1 cellular context compared by ENCODE assay signal in the genomic region with DNA sequence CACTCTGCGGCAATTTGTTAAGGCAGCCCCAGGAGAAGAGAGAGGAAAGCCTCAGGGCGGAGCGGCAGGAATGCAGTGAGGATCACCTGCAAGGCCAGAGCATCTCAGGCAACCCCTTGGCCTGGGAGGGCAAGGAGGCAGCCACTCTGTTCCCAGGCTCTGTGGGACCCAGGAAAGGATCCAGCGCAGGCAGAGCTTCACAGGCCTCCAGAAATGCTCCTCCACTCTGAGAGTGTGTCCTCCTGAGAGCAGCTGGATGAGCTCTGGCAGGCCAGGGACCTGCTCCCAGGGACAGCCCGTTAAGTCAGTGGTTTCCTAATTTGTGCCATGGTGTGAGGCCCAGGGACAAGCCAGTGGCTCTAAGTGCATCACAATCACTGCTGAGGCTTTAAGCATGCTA.
TF ChIP-seq lines count a peak whose summit lies in the region.

No MANE protein-coding gene starts in this region.

TF ChIP-seq in GM23338, 12 proteins besides CTCF, POLR2A, EP300 and RAD21:
- no peak for TF ChIP-seq EZH2 (IDR thresholded peaks at IDR 0.05; ENCODE audit: low read depth, unreplicated experiment)
- TF ChIP-seq, protein P1, sequence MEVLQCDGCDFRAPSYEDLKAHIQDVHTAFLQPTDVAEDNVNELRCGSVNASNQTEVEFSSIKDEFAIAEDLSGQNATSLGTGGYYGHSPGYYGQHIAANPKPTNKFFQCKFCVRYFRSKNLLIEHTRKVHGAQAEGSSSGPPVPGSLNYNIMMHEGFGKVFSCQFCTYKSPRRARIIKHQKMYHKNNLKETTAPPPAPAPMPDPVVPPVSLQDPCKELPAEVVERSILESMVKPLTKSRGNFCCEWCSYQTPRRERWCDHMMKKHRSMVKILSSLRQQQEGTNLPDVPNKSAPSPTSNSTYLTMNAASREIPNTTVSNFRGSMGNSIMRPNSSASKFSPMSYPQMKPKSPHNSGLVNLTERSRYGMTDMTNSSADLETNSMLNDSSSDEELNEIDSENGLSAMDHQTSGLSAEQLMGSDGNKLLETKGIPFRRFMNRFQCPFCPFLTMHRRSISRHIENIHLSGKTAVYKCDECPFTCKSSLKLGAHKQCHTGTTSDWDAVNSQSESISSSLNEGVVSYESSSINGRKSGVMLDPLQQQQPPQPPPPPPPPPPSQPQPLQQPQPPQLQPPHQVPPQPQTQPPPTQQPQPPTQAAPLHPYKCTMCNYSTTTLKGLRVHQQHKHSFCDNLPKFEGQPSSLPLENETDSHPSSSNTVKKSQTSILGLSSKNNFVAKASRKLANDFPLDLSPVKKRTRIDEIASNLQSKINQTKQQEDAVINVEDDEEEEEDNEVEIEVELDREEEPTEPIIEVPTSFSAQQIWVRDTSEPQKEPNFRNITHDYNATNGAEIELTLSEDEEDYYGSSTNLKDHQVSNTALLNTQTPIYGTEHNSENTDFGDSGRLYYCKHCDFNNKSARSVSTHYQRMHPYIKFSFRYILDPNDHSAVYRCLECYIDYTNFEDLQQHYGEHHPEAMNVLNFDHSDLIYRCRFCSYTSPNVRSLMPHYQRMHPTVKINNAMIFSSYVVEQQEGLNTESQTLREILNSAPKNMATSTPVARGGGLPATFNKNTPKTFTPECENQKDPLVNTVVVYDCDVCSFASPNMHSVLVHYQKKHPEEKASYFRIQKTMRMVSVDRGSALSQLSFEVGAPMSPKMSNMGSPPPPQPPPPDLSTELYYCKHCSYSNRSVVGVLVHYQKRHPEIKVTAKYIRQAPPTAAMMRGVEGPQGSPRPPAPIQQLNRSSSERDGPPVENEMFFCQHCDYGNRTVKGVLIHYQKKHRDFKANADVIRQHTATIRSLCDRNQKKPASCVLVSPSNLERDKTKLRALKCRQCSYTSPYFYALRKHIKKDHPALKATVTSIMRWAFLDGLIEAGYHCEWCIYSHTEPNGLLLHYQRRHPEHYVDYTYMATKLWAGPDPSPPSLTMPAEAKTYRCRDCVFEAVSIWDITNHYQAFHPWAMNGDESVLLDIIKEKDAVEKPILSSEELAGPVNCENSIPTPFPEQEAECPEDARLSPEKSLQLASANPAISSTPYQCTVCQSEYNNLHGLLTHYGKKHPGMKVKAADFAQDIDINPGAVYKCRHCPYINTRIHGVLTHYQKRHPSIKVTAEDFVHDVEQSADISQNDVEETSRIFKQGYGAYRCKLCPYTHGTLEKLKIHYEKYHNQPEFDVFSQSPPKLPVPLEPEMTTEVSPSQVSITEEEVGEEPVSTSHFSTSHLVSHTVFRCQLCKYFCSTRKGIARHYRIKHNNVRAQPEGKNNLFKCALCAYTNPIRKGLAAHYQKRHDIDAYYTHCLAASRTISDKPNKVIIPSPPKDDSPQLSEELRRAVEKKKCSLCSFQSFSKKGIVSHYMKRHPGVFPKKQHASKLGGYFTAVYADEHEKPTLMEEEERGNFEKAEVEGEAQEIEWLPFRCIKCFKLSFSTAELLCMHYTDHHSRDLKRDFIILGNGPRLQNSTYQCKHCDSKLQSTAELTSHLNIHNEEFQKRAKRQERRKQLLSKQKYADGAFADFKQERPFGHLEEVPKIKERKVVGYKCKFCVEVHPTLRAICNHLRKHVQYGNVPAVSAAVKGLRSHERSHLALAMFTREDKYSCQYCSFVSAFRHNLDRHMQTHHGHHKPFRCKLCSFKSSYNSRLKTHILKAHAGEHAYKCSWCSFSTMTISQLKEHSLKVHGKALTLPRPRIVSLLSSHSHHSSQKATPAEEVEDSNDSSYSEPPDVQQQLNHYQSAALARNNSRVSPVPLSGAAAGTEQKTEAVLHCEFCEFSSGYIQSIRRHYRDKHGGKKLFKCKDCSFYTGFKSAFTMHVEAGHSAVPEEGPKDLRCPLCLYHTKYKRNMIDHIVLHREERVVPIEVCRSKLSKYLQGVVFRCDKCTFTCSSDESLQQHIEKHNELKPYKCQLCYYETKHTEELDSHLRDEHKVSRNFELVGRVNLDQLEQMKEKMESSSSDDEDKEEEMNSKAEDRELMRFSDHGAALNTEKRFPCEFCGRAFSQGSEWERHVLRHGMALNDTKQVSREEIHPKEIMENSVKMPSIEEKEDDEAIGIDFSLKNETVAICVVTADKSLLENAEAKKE (CRISPR knock-in tag; IDR thresholded peaks at IDR 0.05): no peak
- TF ChIP-seq CREB1 (CRISPR knock-in tag; IDR thresholded peaks at IDR 0.05; ENCODE audit: low read depth): no peak
- TF ChIP-seq, protein P2, sequence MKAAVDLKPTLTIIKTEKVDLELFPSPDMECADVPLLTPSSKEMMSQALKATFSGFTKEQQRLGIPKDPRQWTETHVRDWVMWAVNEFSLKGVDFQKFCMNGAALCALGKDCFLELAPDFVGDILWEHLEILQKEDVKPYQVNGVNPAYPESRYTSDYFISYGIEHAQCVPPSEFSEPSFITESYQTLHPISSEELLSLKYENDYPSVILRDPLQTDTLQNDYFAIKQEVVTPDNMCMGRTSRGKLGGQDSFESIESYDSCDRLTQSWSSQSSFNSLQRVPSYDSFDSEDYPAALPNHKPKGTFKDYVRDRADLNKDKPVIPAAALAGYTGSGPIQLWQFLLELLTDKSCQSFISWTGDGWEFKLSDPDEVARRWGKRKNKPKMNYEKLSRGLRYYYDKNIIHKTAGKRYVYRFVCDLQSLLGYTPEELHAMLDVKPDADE (IDR thresholded peaks at IDR 0.05): no peak
- TF ChIP-seq EZH2phosphoT487 (IDR thresholded peaks at IDR 0.05; ENCODE audit: unreplicated experiment): no peak
- TF ChIP-seq STAT1 (IDR thresholded peaks at IDR 0.05; ENCODE audit: unreplicated experiment): no peak
- no peak for TF ChIP-seq JUNB (IDR thresholded peaks at IDR 0.05; ENCODE audit: unreplicated experiment)
- no peak for TF ChIP-seq NANOG (IDR thresholded peaks at IDR 0.05; ENCODE audit: borderline replicate concordance)
- TF ChIP-seq, protein P3, sequence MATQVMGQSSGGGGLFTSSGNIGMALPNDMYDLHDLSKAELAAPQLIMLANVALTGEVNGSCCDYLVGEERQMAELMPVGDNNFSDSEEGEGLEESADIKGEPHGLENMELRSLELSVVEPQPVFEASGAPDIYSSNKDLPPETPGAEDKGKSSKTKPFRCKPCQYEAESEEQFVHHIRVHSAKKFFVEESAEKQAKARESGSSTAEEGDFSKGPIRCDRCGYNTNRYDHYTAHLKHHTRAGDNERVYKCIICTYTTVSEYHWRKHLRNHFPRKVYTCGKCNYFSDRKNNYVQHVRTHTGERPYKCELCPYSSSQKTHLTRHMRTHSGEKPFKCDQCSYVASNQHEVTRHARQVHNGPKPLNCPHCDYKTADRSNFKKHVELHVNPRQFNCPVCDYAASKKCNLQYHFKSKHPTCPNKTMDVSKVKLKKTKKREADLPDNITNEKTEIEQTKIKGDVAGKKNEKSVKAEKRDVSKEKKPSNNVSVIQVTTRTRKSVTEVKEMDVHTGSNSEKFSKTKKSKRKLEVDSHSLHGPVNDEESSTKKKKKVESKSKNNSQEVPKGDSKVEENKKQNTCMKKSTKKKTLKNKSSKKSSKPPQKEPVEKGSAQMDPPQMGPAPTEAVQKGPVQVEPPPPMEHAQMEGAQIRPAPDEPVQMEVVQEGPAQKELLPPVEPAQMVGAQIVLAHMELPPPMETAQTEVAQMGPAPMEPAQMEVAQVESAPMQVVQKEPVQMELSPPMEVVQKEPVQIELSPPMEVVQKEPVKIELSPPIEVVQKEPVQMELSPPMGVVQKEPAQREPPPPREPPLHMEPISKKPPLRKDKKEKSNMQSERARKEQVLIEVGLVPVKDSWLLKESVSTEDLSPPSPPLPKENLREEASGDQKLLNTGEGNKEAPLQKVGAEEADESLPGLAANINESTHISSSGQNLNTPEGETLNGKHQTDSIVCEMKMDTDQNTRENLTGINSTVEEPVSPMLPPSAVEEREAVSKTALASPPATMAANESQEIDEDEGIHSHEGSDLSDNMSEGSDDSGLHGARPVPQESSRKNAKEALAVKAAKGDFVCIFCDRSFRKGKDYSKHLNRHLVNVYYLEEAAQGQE (IDR thresholded peaks at IDR 0.05; ENCODE audit: unreplicated experiment): no peak
